In genomic region chr5:172178301-172179031, GRCh38 we compare ENCODE assay signal across 9 cellular contexts. TPM values are rescaled to one million over a fixed set of nuclear protein-coding genes. Genes with fewer than 3 reads are reported as not detected.
DNase-seq lines count a peak whose midpoint lies in the region; ATAC-seq and TF ChIP-seq lines count a peak whose summit lies in the region.
"Had no signal": no experiment of that assay in that cellular context is flagged by ENCODE, and none has a peak within 500 bp of the region (broad histone marks: within the 10 kb centered on the region; RNA-seq: fewer than 3 reads in every experiment).

No MANE protein-coding gene starts in this region.

- no TSS peak for BruUV-seq in MCF 10A (replicated peaks; lab: Mats Ljungman, UMichigan)

- H3K9me3 Mint-ChIP-seq in activated naive CD4-positive, alpha-beta T cell treated with anti-CD3 and anti-CD28 coated beads, Interleukin-2, amount 50 U/mL, for 72 hours: no peaks in the 10 kb centered on the region
- H3K9me3 Mint-ChIP-seq in natural killer cell (no peaks in the 10 kb centered on the region), MCF 10A (ENCODE audit: unreplicated experiment) (no peaks in the 10 kb centered on the region)

- intact Hi-C loops in natural killer cell (cut with micrococcal nuclease): loop anchor here (1.0 to 5.0 kb wide), 2 partner anchors 9 to 589 kb away; no protein-coding TSS in a partner anchor
- intact Hi-C loops in MCF 10A (cut with micrococcal nuclease): no loop called here

- peak overlapping the region; percentile 89 to 97 for H3K27ac Mint-ChIP-seq in activated naive CD4-positive, alpha-beta T cell treated with anti-CD3 and anti-CD28 coated beads, Interleukin-2, amount 50 U/mL, for 72 hours
- H3K27ac Mint-ChIP-seq in natural killer cell (peak overlapping the region; percentile 97 to 98), MCF 10A (ENCODE audit: low read depth, unreplicated experiment) (no peak overlapping the region)

- DNase-seq in GF-D8 (lab: John Stamatoyannopoulos, UW) (peak; percentile 21), NCI-H2107 (lab: John Stamatoyannopoulos, UW) (peak; percentile 42), natural killer cell (peak; percentile 56), MCF 10A (ENCODE audit: unreplicated experiment) (no peak), NCI-H82 treated with DMSO at 0.1 percent for 48 hours (lab: John Stamatoyannopoulos, UW; ENCODE audit: unreplicated experiment) (no peak), D341Med (ENCODE audit: low spot score) (no peak)
- peak; percentile 52 to 67 for DNase-seq in activated naive CD4-positive, alpha-beta T cell treated with anti-CD3 and anti-CD28 coated beads, Interleukin-2, amount 50 U/mL, for 72 hours (ENCODE audit: low spot score in 2 of 2)
- DNase-seq: anterior cingulate cortex had no signal

- H3K4me3 Mint-ChIP-seq in natural killer cell (peak overlapping the region; percentile 90), MCF 10A (ENCODE audit: unreplicated experiment) (no peak overlapping the region)

- CTCF ChIA-PET in MCF 10A (lab: Yijun Ruan, JAX): interaction anchor here (1.1 kb wide), 1 partner anchor 10 kb away, joined by 6 read pairs; no protein-coding TSS in a partner anchor

- POLR2A ChIA-PET in MCF 10A (lab: Yijun Ruan, JAX): interaction anchor here (1.2 kb wide), 1 partner anchor 67 kb away, joined by 4 read pairs; no protein-coding TSS in a partner anchor

- H3K36me3 Mint-ChIP-seq in activated naive CD4-positive, alpha-beta T cell treated with anti-CD3 and anti-CD28 coated beads, Interleukin-2, amount 50 U/mL, for 72 hours: peaks cover 5 to 22% of the 10 kb centered on the region in 2 donors
- no peaks in the 10 kb centered on the region for H3K36me3 Mint-ChIP-seq in natural killer cell
- H3K36me3 Mint-ChIP-seq in MCF 10A (ENCODE audit: insufficient read depth, unreplicated experiment): peaks cover 10% of the 10 kb centered on the region

- H3K4me1 Mint-ChIP-seq in natural killer cell (peaks cover 79 to 81% of the 10 kb centered on the region in 2 donors), MCF 10A (ENCODE audit: insufficient read depth, unreplicated experiment) (peaks cover 29% of the 10 kb centered on the region)

- ATAC-seq in activated naive CD4-positive, alpha-beta T cell treated with anti-CD3 and anti-CD28 coated beads, Interleukin-2, amount 50 U/mL, for 72 hours: peak; percentile 6 to 20
- peak; percentile 5 to 12 (median 11) for ATAC-seq in natural killer cell
- no peak for ATAC-seq in HG03095 (IDR thresholded peaks at IDR 0.05; ENCODE audit: unreplicated experiment)

- H3K27me3 Mint-ChIP-seq in natural killer cell (ENCODE audit: low read depth in 2 of 2): no peaks in the 10 kb centered on the region
- no peaks in the 10 kb centered on the region for H3K27me3 Mint-ChIP-seq in MCF 10A (ENCODE audit: insufficient read depth, unreplicated experiment)

- TF ChIP-seq CTCF in natural killer cell (IDR thresholded peaks at IDR 0.05) (no peak), MCF 10A (IDR thresholded peaks at IDR 0.05; ENCODE audit: unreplicated experiment) (no peak)

RNA-seq across cellular contexts. Expression of gene STK10, which starts 9.6 kb away (rescaled TPM):
- total RNA-seq in activated naive CD4-positive, alpha-beta T cell treated with anti-CD3 and anti-CD28 coated beads, Interleukin-2, amount 50 U/mL, for 72 hours: 10 to 100 TPM; 42.9 to 92.2 TPM
- total RNA-seq in natural killer cell: 100 to 1,000 TPM; 705 to 879 (median 783) TPM
- total RNA-seq in MCF 10A (2022): 46.5 and 49.9 TPM in 2 replicates

RNA-seq across cellular contexts. Expression of gene EFCAB9, which starts 15.5 kb away (rescaled TPM):
- total RNA-seq in activated naive CD4-positive, alpha-beta T cell treated with anti-CD3 and anti-CD28 coated beads, Interleukin-2, amount 50 U/mL, for 72 hours: not detected
- not detected for total RNA-seq in natural killer cell
- not detected in 2 replicates for total RNA-seq in MCF 10A (2022)

Comparison
In these comparisons a context has a peak if more than half of its experiments do, and no peak if none do; other contexts are left out.
1. DNase-seq: peak in GF-D8 (single experiment), NCI-H2107 (single experiment), activated naive CD4-positive, alpha-beta T cell treated with anti-CD3 and anti-CD28 coated beads, Interleukin-2, amount 50 U/mL, for 72 hours (2 of 2) and natural killer cell (single experiment); none in MCF 10A (single experiment), NCI-H82 treated with DMSO at 0.1 percent for 48 hours (single experiment) and D341Med (single experiment).
2. RNA of gene STK10, which starts 9.6 kb away (total RNA-seq): 705 to 879 TPM in natural killer cell; 42.9 to 92.2 TPM in activated naive CD4-positive, alpha-beta T cell treated with anti-CD3 and anti-CD28 coated beads, Interleukin-2, amount 50 U/mL, for 72 hours and 46.5 to 49.9 TPM in MCF 10A; every median in the first group is over 4 times any median in the second.